ENCODE assay signal across 9 cellular contexts in the genomic region with DNA sequence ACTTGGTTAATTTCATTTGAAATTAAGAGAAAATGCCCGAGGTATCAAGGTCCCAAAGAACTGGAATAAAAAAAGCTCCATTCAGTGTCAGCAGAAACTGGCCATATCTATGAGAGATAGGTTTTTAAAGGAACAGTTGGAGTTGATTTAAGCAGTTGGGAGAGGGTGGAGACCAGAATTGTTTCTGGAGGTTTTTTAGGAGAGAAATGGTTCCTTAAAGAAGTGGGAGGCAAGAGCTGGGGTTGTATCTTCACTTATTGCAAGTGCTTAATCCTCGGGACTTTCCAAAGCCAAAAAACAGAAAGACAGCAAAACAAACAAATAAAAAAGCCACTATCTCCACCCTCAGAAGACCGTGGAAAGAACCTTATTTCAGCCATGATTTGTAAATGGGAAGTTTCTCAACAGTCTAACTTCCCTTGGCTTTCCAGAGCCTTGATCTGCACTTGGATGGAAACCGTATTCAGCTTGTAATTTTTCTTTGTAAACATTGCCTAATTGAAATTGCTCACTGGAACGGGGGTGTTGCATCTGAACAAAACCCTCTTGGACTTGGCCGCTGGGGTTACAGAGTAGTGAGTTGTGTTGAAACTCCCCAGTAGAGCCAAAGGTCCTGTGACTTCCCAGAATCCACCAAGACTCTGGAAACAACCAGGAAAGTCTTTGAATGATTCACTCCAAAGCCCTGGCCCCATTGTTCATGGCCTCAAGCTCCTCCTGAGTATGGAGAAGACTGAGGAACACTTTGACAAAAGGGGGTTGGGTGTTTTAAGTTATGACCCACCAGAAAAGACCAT.
DNase-seq lines count a peak whose midpoint lies in the region; ATAC-seq and TF ChIP-seq lines count a peak whose summit lies in the region.
"Had no signal": no experiment of that assay in that cellular context is flagged by ENCODE, and none has a peak within 500 bp of the region (broad histone marks: within the 10 kb centered on the region; RNA-seq: fewer than 3 reads in every experiment).

No MANE protein-coding gene starts in this region.

- H3K27me3 ChIP-seq in MG63 = no peaks in the 10 kb centered on the region
- H3K27me3 ChIP-seq in right lobe of liver = no peaks in the 10 kb centered on the region
- no peaks in the 10 kb centered on the region for H3K27me3 ChIP-seq in transverse colon

- H3K4me3 ChIP-seq in MG63 (no peak overlapping the region), right lobe of liver (no peak overlapping the region), transverse colon (no peak overlapping the region)

- 13% methylated on average over 6 of the region's 6 CpGs for WGBS in right lobe of liver (ENCODE audit: insufficient coverage, low coverage, low lambda C conversion rate, missing lambda C conversion rate)
- 53 to 79% methylated on average over 2 to 6 of the region's 6 CpGs for WGBS in transverse colon (ENCODE audit: low coverage in 1 of 2), 2 donors

- TF ChIP-seq CTCF in right lobe of liver (IDR thresholded peaks at IDR 0.05) = no peak
- TF ChIP-seq CTCF in transverse colon (IDR thresholded peaks at IDR 0.05) = no peak

- H3K27ac ChIP-seq in right lobe of liver (peak overlapping the region; percentile 88 to 96 (median 90)), transverse colon (peak overlapping the region; percentile 36 to 69 (median 52))

- TF ChIP-seq EP300 in transverse colon (IDR thresholded peaks at IDR 0.05; ENCODE audit: low read depth) = no peak

- peaks cover 25% of the 10 kb centered on the region for H3K4me1 Mint-ChIP-seq in activated T-cell treated with anti-CD3 and anti-CD28 coated beads, Interleukin-2, amount 50 U/mL, for 4 hours (ENCODE audit: low read depth)

- no peak for TF ChIP-seq POLR2A in right lobe of liver (IDR thresholded peaks at IDR 0.05)
- no peak for TF ChIP-seq POLR2A in transverse colon (IDR thresholded peaks at IDR 0.05)

- H3K9me3 Mint-ChIP-seq in activated T-cell treated with anti-CD3 and anti-CD28 coated beads, Interleukin-2, amount 50 U/mL, for 4 hours = no peaks in the 10 kb centered on the region

- no peaks in the 10 kb centered on the region for H3K36me3 Mint-ChIP-seq in activated T-cell treated with anti-CD3 and anti-CD28 coated beads, Interleukin-2, amount 50 U/mL, for 4 hours (ENCODE audit: insufficient read depth)

- peak; percentile 91 for DNase-seq in MG63
- peak; percentile 12 for DNase-seq in cerebellum (ENCODE audit: low spot score)
- peak; percentile 62 to 85 (median 66) for DNase-seq in right lobe of liver
- peak; percentile 50 for DNase-seq in transverse colon
- DNase-seq in activated T-cell treated with anti-CD3 and anti-CD28 coated beads, Interleukin-2, amount 50 U/mL, for 4 hours = no peak
- DNase-seq in ACHN = no peak
- DNase-seq in activated CD4-positive, alpha-beta T cell treated with anti-CD3 and anti-CD28 coated beads for 48 hours = no peak
- DNase-seq: activated T-cell treated with anti-CD3 and anti-CD28 coated beads, Interleukin-2, amount 50 U/mL, for 48 hours had no signal

- H3K4me1 ChIP-seq in right lobe of liver (peaks cover 0 to 31% (median 8%) of the 10 kb centered on the region in 4 donors), transverse colon (peaks cover 0 to 21% (median 4%) of the 10 kb centered on the region in 4 donors)

- no peak overlapping the region for H3K4me3 Mint-ChIP-seq in activated T-cell treated with anti-CD3 and anti-CD28 coated beads, Interleukin-2, amount 50 U/mL, for 4 hours

- in situ Hi-C loops in transverse colon (cut with MboI; ENCODE audit: low pct_ligation_motif_present in 1 of 4, low pct_unique_long_range_greater_than_20kb in 1 of 4, low sequenced_read_pairs in 3 of 4) = loop anchor here in 2 of 4 donors (10.0 kb wide), 2 partner anchors 309 to 379 kb away; no protein-coding TSS in a partner anchor
- in situ Hi-C loops in ACHN (cut with HindIII; ENCODE audit: low pct_ligation_motif_present, low pct_unique_long_range_greater_than_20kb, low sequenced_read_pairs) = no loop called here

- peak; percentile 77 to 91 (median 84) for ATAC-seq in right lobe of liver
- ATAC-seq in GM21723 (IDR thresholded peaks at IDR 0.05; ENCODE audit: unreplicated experiment) = no peak
- ATAC-seq in activated T-cell treated with anti-CD3 and anti-CD28 coated beads, Interleukin-2, amount 50 U/mL, for 4 hours = no peak

- no peaks in the 10 kb centered on the region for H3K27me3 Mint-ChIP-seq in activated T-cell treated with anti-CD3 and anti-CD28 coated beads, Interleukin-2, amount 50 U/mL, for 4 hours (ENCODE audit: low read depth)

- no peaks in the 10 kb centered on the region for H3K9me3 ChIP-seq in MG63
- no peaks in the 10 kb centered on the region for H3K9me3 ChIP-seq in right lobe of liver
- no peaks in the 10 kb centered on the region for H3K9me3 ChIP-seq in transverse colon

- intact Hi-C loops in right lobe of liver (cut with DNase I) = no loop called here
- intact Hi-C loops in transverse colon (cut with DNase I; ENCODE audit: low total_unique reads) = loop anchor here (10.0 kb wide), 2 partner anchors 169 to 299 kb away; partner anchors contain the start of gene CD44

- H3K36me3 ChIP-seq in MG63 (no peaks in the 10 kb centered on the region), right lobe of liver (peaks cover 0 to 26% (median 0%) of the 10 kb centered on the region in 4 donors), transverse colon (no peaks in the 10 kb centered on the region)

Comparison
In these comparisons a context has a peak if more than half of its experiments do, and no peak if none do; other contexts are left out.
1. DNase-seq: peak in MG63 (single experiment), cerebellum (single experiment), right lobe of liver (3 of 3) and transverse colon (single experiment); none in activated T-cell treated with anti-CD3 and anti-CD28 coated beads, Interleukin-2, amount 50 U/mL, for 4 hours (single experiment), ACHN (single experiment) and activated CD4-positive, alpha-beta T cell treated with anti-CD3 and anti-CD28 coated beads for 48 hours (single experiment).
2. ATAC-seq: peak in right lobe of liver (4 of 4); none in GM21723 (single experiment) and activated T-cell treated with anti-CD3 and anti-CD28 coated beads, Interleukin-2, amount 50 U/mL, for 4 hours (0 of 2).